Comparison of ENCODE assay signal across 1 cellular context in genomic region chr1:53434405-53435007, GRCh38.
TF ChIP-seq lines count a peak whose summit lies in the region.

No MANE protein-coding gene starts in this region.

TF ChIP-seq in WTC11, 78 proteins besides CTCF, POLR2A, EP300 and RAD21 (continued from another document):
- TF ChIP-seq ZNF532 (CRISPR knock-in tag; IDR thresholded peaks at IDR 0.05; ENCODE audit: borderline replicate concordance), result 0 out of 2 replicates have a peak, but pooled peaks have one; percentile 6
